Comparison of ENCODE assay signal across 20 cellular contexts in the genomic region with DNA sequence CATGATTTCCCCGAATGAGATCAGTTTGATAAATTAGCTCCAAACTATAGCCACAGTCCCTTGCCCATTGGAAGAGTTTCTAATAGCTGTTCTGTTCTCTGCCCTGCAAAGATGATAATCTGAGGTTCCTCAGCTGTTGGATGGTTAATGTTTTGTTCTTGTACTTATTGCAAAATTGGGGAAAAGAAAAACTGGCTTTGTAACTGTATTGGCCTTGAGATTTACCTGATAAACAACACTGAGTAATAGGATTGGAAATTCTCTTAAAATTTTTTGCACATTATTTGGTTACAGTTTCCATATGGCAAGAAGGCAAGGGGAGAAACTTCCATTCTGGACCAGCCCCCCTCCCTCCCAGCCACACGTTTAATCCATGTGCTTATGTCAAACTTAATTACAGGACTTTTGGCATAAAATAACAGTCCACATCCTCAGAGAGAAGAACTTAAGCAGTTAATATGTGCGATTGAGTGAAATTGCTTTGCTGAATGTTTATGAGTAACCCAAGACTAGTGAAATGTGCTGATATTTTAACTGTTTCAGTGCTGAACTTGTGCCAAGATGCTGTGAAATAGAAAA.
DNase-seq lines count a peak whose midpoint lies in the region; ATAC-seq and TF ChIP-seq lines count a peak whose summit lies in the region.
"Had no signal": no experiment of that assay in that cellular context is flagged by ENCODE, and none has a peak within 500 bp of the region (broad histone marks: within the 10 kb centered on the region; RNA-seq: fewer than 3 reads in every experiment).

No MANE protein-coding gene starts in this region.

- POLR2A ChIA-PET in SK-N-SH (lab: Yijun Ruan, JAX) = interaction anchor here (0.6 kb wide), 1 partner anchor 1314 kb away, joined by 3 read pairs; no protein-coding TSS in a partner anchor

- H2AFZ ChIP-seq in SK-N-SH (ENCODE audit: low read depth) = peak overlapping the region; percentile 67; the same call in 1 of the 2 replicates
- H2AFZ ChIP-seq in GM23248 = no peak overlapping the region
- H2AFZ ChIP-seq: neural progenitor cell had no signal

- H3K36me3 Mint-ChIP-seq in CD14-positive monocyte (no peaks in the 10 kb centered on the region), nephron progenitor cell (ENCODE audit: low read depth) (no peaks in the 10 kb centered on the region)
- H3K36me3 Mint-ChIP-seq: activated naive CD8-positive, alpha-beta T cell; neural progenitor cell had no signal

- H3K27me3 Mint-ChIP-seq in CD14-positive monocyte (ENCODE audit: low read depth in 3 of 3) = peaks cover 0 to 5% (median 2%) of the 10 kb centered on the region in 3 donors
- peaks cover 8% of the 10 kb centered on the region for H3K27me3 Mint-ChIP-seq in nephron progenitor cell (ENCODE audit: low read depth, poor library complexity)

- TF ChIP-seq RAD21 in SK-N-SH (IDR thresholded peaks at IDR 0.05; ENCODE audit: low read length) = peak; percentile 20; the same call in 1 of the 2 replicates

- no peak for TF ChIP-seq POLR2A in sigmoid colon (IDR thresholded peaks at IDR 0.05)

- no peaks in the 10 kb centered on the region for H3K79me2 ChIP-seq in SK-N-SH (ENCODE audit: insufficient read depth)
- no peaks in the 10 kb centered on the region for H3K79me2 ChIP-seq in GM23248 (ENCODE audit: insufficient read depth)

- H3K27me3 ChIP-seq in SK-N-SH (ENCODE audit: insufficient read depth) = no peaks in the 10 kb centered on the region
- no peaks in the 10 kb centered on the region for H3K27me3 ChIP-seq in right atrium auricular region
- H3K27me3 ChIP-seq in sigmoid colon = no peaks in the 10 kb centered on the region
- peaks cover 3% of the 10 kb centered on the region; the same call in 1 of the 2 replicates for H3K27me3 ChIP-seq in GM23248 (replicated peaks; ENCODE audit: insufficient read depth)
- H3K27me3 ChIP-seq: neural progenitor cell had no signal

- H3K9me3 ChIP-seq in SK-N-SH (no peaks in the 10 kb centered on the region), right atrium auricular region (no peaks in the 10 kb centered on the region), sigmoid colon (no peaks in the 10 kb centered on the region), GM23248 (ENCODE audit: low read depth) (no peaks in the 10 kb centered on the region)

- peak overlapping the region; percentile 59 to 79; a peak in 3 of 4 replicates for H3K27ac ChIP-seq in SK-N-SH (ENCODE audit: low read depth in 2 of 2, low read length in 1 of 2)
- H3K27ac ChIP-seq in right atrium auricular region = peak overlapping the region; percentile 20 to 55
- H3K27ac ChIP-seq in sigmoid colon = peak overlapping the region; percentile 17 to 56 (median 51)
- no peak overlapping the region for H3K27ac ChIP-seq in GM23248
- H3K27ac ChIP-seq: neural progenitor cell had no signal

- H3K9ac ChIP-seq in SK-N-SH (peak overlapping the region; percentile 29; the same call in 1 of the 2 replicates), GM23248 (no peak overlapping the region)
- H3K9ac ChIP-seq: neural progenitor cell had no signal

- H3K27ac Mint-ChIP-seq in CD14-positive monocyte = peak overlapping the region in 5 of 7 donors; percentile 73 to 91 (median 81)
- H3K27ac Mint-ChIP-seq in nephron progenitor cell = no peak overlapping the region
- H3K27ac Mint-ChIP-seq: activated CD4-positive, alpha-beta T cell treated with anti-CD3 and anti-CD28 coated beads, Interleukin-2, amount 10 ng/mL, durations not matched to agents 7 days and 5 days; activated naive CD8-positive, alpha-beta T cell had no signal

- TF ChIP-seq CTCF in CD14-positive monocyte (IDR thresholded peaks at IDR 0.05) (no peak), SK-N-SH (IDR thresholded peaks at IDR 0.05) (no peak), right atrium auricular region (IDR thresholded peaks at IDR 0.05) (no peak), sigmoid colon (IDR thresholded peaks at IDR 0.05) (no peak), nephron progenitor cell (IDR thresholded peaks at IDR 0.05) (no peak)

- CTCF ChIA-PET in SK-N-SH (lab: Yijun Ruan, JAX) = interaction anchor here (1.2 to 1.5 kb wide), 2 partner anchors 57 to 971 kb away, joined by 3 read pairs; no protein-coding TSS in a partner anchor

- peak in 1 of 2 experiments; percentile 30; a peak in 1 of 4 replicates for TF ChIP-seq EP300 in SK-N-SH (IDR thresholded peaks at IDR 0.05; ENCODE audit: borderline replicate concordance in 1 of 2, low read depth in 1 of 2, low read length in 1 of 2)
- no peak for TF ChIP-seq EP300 in sigmoid colon (IDR thresholded peaks at IDR 0.05)

- H3K4me1 Mint-ChIP-seq in CD14-positive monocyte = peaks cover 25% of the 10 kb centered on the region
- H3K4me1 Mint-ChIP-seq in nephron progenitor cell = peaks cover 40% of the 10 kb centered on the region

- peaks cover 15 to 37% of the 10 kb centered on the region in 2 experiments for H3K4me1 ChIP-seq in SK-N-SH (ENCODE audit: control insufficient read depth in 1 of 2, insufficient read depth in 2 of 2, low read depth in 1 of 2, low read length in 1 of 2)
- peaks cover 0 to 6% of the 10 kb centered on the region in 2 donors for H3K4me1 ChIP-seq in right atrium auricular region
- peaks cover 0 to 10% (median 4%) of the 10 kb centered on the region in 4 donors for H3K4me1 ChIP-seq in sigmoid colon
- H3K4me1 ChIP-seq in GM23248 (ENCODE audit: insufficient read depth) = peaks cover under 1% of the 10 kb centered on the region; the same call in 1 of the 2 replicates

- no peaks in the 10 kb centered on the region for H3K36me3 ChIP-seq in SK-N-SH (replicated peaks in 1 of 2; ENCODE audit: control insufficient read depth in 1 of 2, insufficient read depth in 2 of 2, low read length in 1 of 2)
- no peaks in the 10 kb centered on the region for H3K36me3 ChIP-seq in right atrium auricular region
- H3K36me3 ChIP-seq in sigmoid colon = no peaks in the 10 kb centered on the region
- H3K36me3 ChIP-seq in GM23248 (ENCODE audit: low read depth) = no peaks in the 10 kb centered on the region
- H3K36me3 ChIP-seq: neural progenitor cell had no signal

- DNase-seq in CD14-positive monocyte (ENCODE audit: low spot score) (no peak), SK-N-SH (peak; percentile 51), right atrium auricular region (ENCODE audit: low spot score) (no peak), sigmoid colon (no peak), nephron progenitor cell (no peak), GM23248 (no peak)
- DNase-seq: activated CD4-positive, alpha-beta T cell treated with anti-CD3 and anti-CD28 coated beads, Interleukin-2, amount 10 ng/mL, durations not matched to agents 7 days and 5 days; cortex of kidney; EL; erythroblast; hippocampal formation; NCI-H1105; NK-92 treated with Interleukin-12 subunit alpha and Interleukin-12 subunit beta, amount 100 ng/mL, for 24 hours; SHP77; small intestine; stimulated activated naive CD4-positive, alpha-beta T cell had no signal

- H3K9me2 ChIP-seq in SK-N-SH (no peaks in the 10 kb centered on the region), GM23248 (ENCODE audit: insufficient read depth) (no peaks in the 10 kb centered on the region)

- in situ Hi-C loops in GM23248 (cut with MboI) = no loop called here

- WGBS in SK-N-SH (ENCODE audit: low lambda C conversion rate) = 9% methylated on average over 3 of the region's 3 CpGs
- WGBS in sigmoid colon, 2 donors = 46% methylated on average over 3 of the region's 3 CpGs
- 53 to 55% methylated on average over 3 of the region's 3 CpGs for WGBS in GM23248 (ENCODE audit: low coverage in 1 of 2, low lambda C conversion rate in 2 of 2, missing lambda C conversion rate in 2 of 2), 2 experiments

- H4K20me1 ChIP-seq in SK-N-SH (ENCODE audit: insufficient read depth) = no peaks in the 10 kb centered on the region
- H4K20me1 ChIP-seq in GM23248 (ENCODE audit: insufficient read depth) = no peaks in the 10 kb centered on the region

- H3K9me3 Mint-ChIP-seq in CD14-positive monocyte (no peaks in the 10 kb centered on the region), nephron progenitor cell (no peaks in the 10 kb centered on the region)
- H3K9me3 Mint-ChIP-seq: activated CD4-positive, alpha-beta T cell treated with anti-CD3 and anti-CD28 coated beads, Interleukin-2, amount 10 ng/mL, durations not matched to agents 7 days and 5 days; neural progenitor cell had no signal

- H3K4me2 ChIP-seq in SK-N-SH (peak overlapping the region; percentile 68), GM23248 (ENCODE audit: unreplicated experiment) (no peak overlapping the region)

- intact Hi-C loops in CD14-positive monocyte (cut with micrococcal nuclease) (loop anchor here in 1 of 2 donors (10.0 kb wide), 1 partner anchor 52 kb away; no protein-coding TSS in a partner anchor), sigmoid colon (cut with DNase I) (no loop called here)

- H3K4me3 ChIP-seq in SK-N-SH (ENCODE audit: low read depth in 2 of 2, low read length in 1 of 2) (peak overlapping the region in 1 of 2 experiments; percentile 1; a peak in 2 of 4 replicates), right atrium auricular region (peak overlapping the region in 1 of 2 donors; percentile 25), sigmoid colon (peak overlapping the region in 2 of 4 donors; percentile 15 to 17), GM23248 (no peak overlapping the region)
- H3K4me3 ChIP-seq: neural progenitor cell had no signal

- H3F3A ChIP-seq in SK-N-SH (replicated peaks; ENCODE audit: insufficient read depth) (peaks cover 5% of the 10 kb centered on the region), GM23248 (ENCODE audit: insufficient read depth) (peaks cover under 1% of the 10 kb centered on the region)

- H3K4me3 Mint-ChIP-seq in CD14-positive monocyte (peak overlapping the region; percentile 79 to 87), nephron progenitor cell (no peak overlapping the region)
- H3K4me3 Mint-ChIP-seq: activated CD4-positive, alpha-beta T cell treated with anti-CD3 and anti-CD28 coated beads, Interleukin-2, amount 10 ng/mL, durations not matched to agents 7 days and 5 days had no signal

- ATAC-seq in HG03280 (IDR thresholded peaks at IDR 0.05; ENCODE audit: unreplicated experiment) (no peak), HG03045 (IDR thresholded peaks at IDR 0.05; ENCODE audit: unreplicated experiment) (no peak)

TF ChIP-seq in SK-N-SH, 30 proteins besides CTCF, POLR2A, EP300 and RAD21 (continues in another document):
- TF ChIP-seq MXI1 (IDR thresholded peaks at IDR 0.05; ENCODE audit: low read depth, low read length) (peak; percentile 34; the same call in 1 of the 2 replicates), ELF1 (IDR thresholded peaks at IDR 0.05) (no peak), NFIC (IDR thresholded peaks at IDR 0.05; ENCODE audit: borderline replicate concordance) (0 out of 2 replicates have a peak, but pooled peaks have one; percentile 21), TEAD4 (IDR thresholded peaks at IDR 0.05; ENCODE audit: borderline replicate concordance, insufficient read depth) (0 out of 2 replicates have a peak, but pooled peaks have one; percentile 35), SMC3 (IDR thresholded peaks at IDR 0.05; ENCODE audit: low read depth, low read length) (peak; percentile 18; the same call in 1 of the 2 replicates)
- TF ChIP-seq, protein P1, sequence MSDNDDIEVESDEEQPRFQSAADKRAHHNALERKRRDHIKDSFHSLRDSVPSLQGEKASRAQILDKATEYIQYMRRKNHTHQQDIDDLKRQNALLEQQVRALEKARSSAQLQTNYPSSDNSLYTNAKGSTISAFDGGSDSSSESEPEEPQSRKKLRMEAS (IDR thresholded peaks at IDR 0.05; ENCODE audit: low read depth) = no peak
